Comparison of ENCODE assay signal across 22 cellular contexts in the genomic region with DNA sequence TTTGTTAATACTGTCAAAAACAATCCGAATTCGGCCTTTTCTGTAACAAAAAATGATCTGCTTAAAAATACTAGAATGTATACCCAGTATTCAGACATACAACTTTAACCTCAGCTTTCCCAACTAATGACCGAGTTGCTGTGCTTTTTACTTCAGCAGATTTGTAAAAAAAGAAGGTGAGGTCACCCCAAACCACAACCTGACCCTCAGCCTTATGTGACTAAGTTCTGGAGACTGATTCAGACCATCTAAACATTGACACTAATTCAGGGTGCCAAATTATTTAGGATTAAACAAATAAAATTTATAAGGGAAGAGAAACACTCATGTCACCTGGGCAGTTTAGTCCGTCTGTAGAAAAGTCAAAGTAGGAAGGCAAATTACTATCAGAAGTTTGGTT. TPM values are rescaled to one million over a fixed set of nuclear protein-coding genes. Genes with fewer than 3 reads are reported as not detected.
"Had no signal": no experiment of that assay in that cellular context is flagged by ENCODE, and none has a peak within 500 bp of the region (broad histone marks: within the 10 kb centered on the region; RNA-seq: fewer than 3 reads in every experiment).

No MANE protein-coding gene starts in this region.

- H3K27ac ChIP-seq: colonic mucosa, epithelial cell of prostate, neutrophil, right atrium auricular region, transverse colon had no signal

- H3K9me3 ChIP-seq: colonic mucosa, neutrophil, right atrium auricular region, transverse colon had no signal

- H3K27me3 ChIP-seq: colonic mucosa, neutrophil, right atrium auricular region, transverse colon had no signal

- DNase-seq: activated CD4-positive, alpha-beta memory T cell treated with anti-CD3 and anti-CD28 coated beads, Interleukin-2, amount 10 ng/mL, durations not matched to agents 7 days and 5 days; activated CD4-positive, alpha-beta T cell treated with anti-CD3 and anti-CD28 coated beads for 1 hour; activated gamma-delta T cell treated with Interleukin-2 at 50 U/mL for 16 hours; activated naive CD8-positive, alpha-beta T cell treated with anti-CD3 and anti-CD28 coated beads, Interleukin-2, amount 10 ng/mL, durations not matched to agents 7 days and 5 days; activated T-cell treated with anti-CD3 and anti-CD28 coated beads, Interleukin-2, amount 50 U/mL, for 72 hours; anterior cingulate cortex; colonic mucosa; hippocampal formation; left cardiac atrium; naive thymus-derived CD8-positive, alpha-beta T cell; posterior cingulate gyrus; stimulated activated CD4-positive, alpha-beta T cell treated with anti-CD3 and anti-CD28 coated beads, Interleukin-1b, Interleukin-23, amount 100 ng/mL, for 48 hours; SW 1271; transverse colon had no signal

- H3K36me3 ChIP-seq: colonic mucosa, neutrophil, right atrium auricular region, transverse colon had no signal

- H3K4me1 ChIP-seq: colonic mucosa, right atrium auricular region, transverse colon had no signal

- H3K4me3 ChIP-seq: colonic mucosa, lung, right atrium auricular region, transverse colon had no signal

- ATAC-seq: activated T-cell treated with anti-CD3 and anti-CD28 coated beads, Interleukin-2, amount 50 U/mL, for 72 hours; left cardiac atrium; naive thymus-derived CD8-positive, alpha-beta T cell; stimulated activated memory B cell treated with anti-CD40 and anti-IgM and Interleukin-4, amounts not matched to agents 10 μg/mL and 1 μg/mL and 100 μg/mL, for 72 hours had no signal

RNA-seq across cellular contexts. Expression of a gene that starts 7.7 kb away (rescaled TPM):
- total RNA-seq: activated CD4-positive, alpha-beta memory T cell treated with anti-CD3 and anti-CD28 coated beads, Interleukin-2, amount 10 ng/mL, durations not matched to agents 7 days and 5 days; activated naive CD8-positive, alpha-beta T cell treated with anti-CD3 and anti-CD28 coated beads, Interleukin-2, amount 10 ng/mL, durations not matched to agents 7 days and 5 days; cardiac septum; colonic mucosa; left cardiac atrium; lung; mononuclear cell; naive thymus-derived CD8-positive, alpha-beta T cell; right atrium auricular region; subcutaneous adipose tissue; transverse colon had no signal
- polyA plus RNA-seq: lung had no signal
